9 cellular contexts compared by ENCODE assay signal in the genomic region with DNA sequence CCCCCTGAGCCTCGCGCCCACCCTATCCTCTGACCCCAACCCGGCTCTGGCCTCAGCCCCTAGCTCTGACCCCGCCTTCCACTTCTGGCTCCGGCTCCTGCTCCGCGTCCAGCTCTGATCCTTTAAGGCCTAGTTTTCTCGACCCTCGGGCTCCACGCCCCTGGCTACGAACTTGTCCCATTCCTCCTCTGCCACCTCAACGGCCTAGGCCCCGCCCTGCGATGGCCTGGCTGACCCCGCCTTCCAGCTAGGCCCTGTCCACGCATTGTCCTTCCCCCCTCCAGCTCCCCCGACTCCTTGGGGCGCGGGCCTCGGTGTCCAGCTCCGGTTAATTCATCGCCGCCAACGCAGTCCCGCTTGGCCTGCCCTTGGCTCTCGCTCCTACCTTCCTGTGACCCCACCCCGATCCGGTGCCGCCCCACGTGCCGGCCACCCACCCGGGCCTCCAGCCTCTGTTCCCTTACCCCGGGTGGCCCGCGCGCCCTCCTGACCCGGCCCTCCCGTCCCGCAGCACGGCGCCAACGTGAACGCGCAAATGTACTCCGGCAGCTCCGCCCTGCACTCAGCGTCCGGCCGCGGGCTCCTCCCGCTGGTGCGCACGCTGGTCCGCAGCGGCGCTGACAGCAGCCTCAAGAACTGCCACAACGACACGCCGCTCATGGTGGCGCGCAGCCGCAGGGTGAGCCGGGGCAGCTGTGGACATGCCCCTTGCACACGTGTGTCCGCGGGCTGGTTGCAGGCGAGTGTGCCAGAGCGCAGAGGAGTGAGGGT.
DNase-seq lines count a peak whose midpoint lies in the region; ATAC-seq and TF ChIP-seq lines count a peak whose summit lies in the region.
"Had no signal": no experiment of that assay in that cellular context is flagged by ENCODE, and none has a peak within 500 bp of the region (broad histone marks: within the 10 kb centered on the region; RNA-seq: fewer than 3 reads in every experiment).

No MANE protein-coding gene starts in this region.

- H3K36me3 ChIP-seq in HEK293 (ENCODE audit: control insufficient read depth in 2 of 2, insufficient read depth in 1 of 2, low read length in 2 of 2): peaks cover 0 to 17% of the 10 kb centered on the region in 2 experiments; a peak in 2 of 3 replicates

- no peaks in the 10 kb centered on the region for H3K9me3 Mint-ChIP-seq in central memory CD8-positive, alpha-beta T cell

- no peaks in the 10 kb centered on the region for H3K9me3 ChIP-seq in HEK293 (ENCODE audit: control insufficient read depth, insufficient read depth, low read depth, low read length)

- no peak for ATAC-seq in central memory CD8-positive, alpha-beta T cell (replicated peaks; ENCODE audit: extremely low read depth, poor library complexity, severe bottlenecking)
- no peak for ATAC-seq in HG03342 (IDR thresholded peaks at IDR 0.05; ENCODE audit: unreplicated experiment)

- peaks cover 37% of the 10 kb centered on the region for H3K4me1 Mint-ChIP-seq in central memory CD8-positive, alpha-beta T cell

- H3K4me1 ChIP-seq in HEK293 (ENCODE audit: control insufficient read depth, insufficient read depth, low read length): peaks cover 17% of the 10 kb centered on the region

- H3K4me3 Mint-ChIP-seq in central memory CD8-positive, alpha-beta T cell: no peak overlapping the region

- CTCF ChIA-PET in HEK293 (lab: Yijun Ruan, JAX): interaction anchor here (0.6 to 1.4 kb wide), 6 partner anchors 8 to 195 kb away, joined by 3 to 5 read pairs (median 4); no protein-coding TSS in a partner anchor

- DNase-seq in central memory CD8-positive, alpha-beta T cell (ENCODE audit: low spot score in 2 of 2): no peak
- DNase-seq in iris pigment epithelial cell (ENCODE audit: low read depth) (peak; percentile 74), skeletal muscle cell (ENCODE audit: low read depth) (no peak), midbrain (lab: John Stamatoyannopoulos, UW) (no peak), OCI-M2 (lab: John Stamatoyannopoulos, UW; ENCODE audit: unreplicated experiment) (no peak)
- DNase-seq in activated CD4-positive, CD25-positive, alpha-beta regulatory T cell treated with anti-CD3 and anti-CD28 coated beads, Interleukin-2, amount 50 U/mL, for 72 hours: no peak
- DNase-seq: NCI-H1436 treated with DMSO at 0.1 percent for 48 hours had no signal

- H3K4me3 ChIP-seq in HEK293 (ENCODE audit: low read depth, low read length) (no peak overlapping the region), skeletal muscle cell (ENCODE audit: low read depth, low read length) (peak overlapping the region; percentile 53)

- TF ChIP-seq CTCF in HEK293 (tag by site-specific recombination; IDR thresholded peaks at IDR 0.05): no peak

- H3K27me3 Mint-ChIP-seq in central memory CD8-positive, alpha-beta T cell: no peaks in the 10 kb centered on the region

- POLR2A ChIA-PET in HEK293 (lab: Yijun Ruan, JAX): interaction anchor here (0.6 to 1.5 kb wide), 2 partner anchors 11 to 42 kb away, joined by 3 to 5 read pairs; no protein-coding TSS in a partner anchor

- no peak overlapping the region for H3K27ac ChIP-seq in HEK293 (ENCODE audit: extremely low read depth, low read depth, low read length)

- H3K27ac Mint-ChIP-seq in central memory CD8-positive, alpha-beta T cell (ENCODE audit: low read depth): peak overlapping the region; percentile 83

- H3K36me3 Mint-ChIP-seq in central memory CD8-positive, alpha-beta T cell (ENCODE audit: insufficient read depth): peaks cover 41% of the 10 kb centered on the region

TF ChIP-seq in HEK293, 187 proteins besides CTCF, POLR2A, EP300 and RAD21:
- TF ChIP-seq, protein P1, sequence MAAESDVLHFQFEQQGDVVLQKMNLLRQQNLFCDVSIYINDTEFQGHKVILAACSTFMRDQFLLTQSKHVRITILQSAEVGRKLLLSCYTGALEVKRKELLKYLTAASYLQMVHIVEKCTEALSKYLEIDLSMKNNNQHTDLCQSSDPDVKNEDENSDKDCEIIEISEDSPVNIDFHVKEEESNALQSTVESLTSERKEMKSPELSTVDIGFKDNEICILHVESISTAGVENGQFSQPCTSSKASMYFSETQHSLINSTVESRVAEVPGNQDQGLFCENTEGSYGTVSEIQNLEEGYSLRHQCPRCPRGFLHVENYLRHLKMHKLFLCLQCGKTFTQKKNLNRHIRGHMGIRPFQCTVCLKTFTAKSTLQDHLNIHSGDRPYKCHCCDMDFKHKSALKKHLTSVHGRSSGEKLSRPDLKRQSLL (tag by site-specific recombination; IDR thresholded peaks at IDR 0.05): peak; percentile 62; the same call in 1 of the 2 replicates
- TF ChIP-seq ZNF16 (tag by site-specific recombination; IDR thresholded peaks at IDR 0.05; ENCODE audit: low read depth): no peak
